ENCODE assay signal across 10 cellular contexts in the genomic region with DNA sequence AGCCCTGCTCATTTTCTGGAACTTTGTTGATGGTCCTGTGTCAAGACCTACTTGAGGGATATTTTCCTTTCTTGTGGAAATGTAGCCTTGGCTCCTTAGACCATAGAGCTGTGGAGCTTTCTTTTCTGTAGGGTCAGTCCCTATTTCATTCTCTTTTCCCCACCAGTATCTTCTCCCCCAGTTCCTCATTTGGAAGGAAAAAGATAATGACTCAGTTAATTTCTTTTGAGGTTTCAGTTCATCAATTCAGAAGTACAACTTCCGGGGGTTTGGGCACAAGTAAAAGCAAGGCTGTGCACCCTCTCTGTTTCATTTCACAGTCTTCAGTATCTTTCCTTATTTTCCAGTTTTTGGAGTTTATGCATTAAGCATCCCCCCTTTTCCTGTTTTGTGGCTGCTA.
DNase-seq lines count a peak whose midpoint lies in the region; ATAC-seq and TF ChIP-seq lines count a peak whose summit lies in the region.
"Had no signal": no experiment of that assay in that cellular context is flagged by ENCODE, and none has a peak within 500 bp of the region (broad histone marks: within the 10 kb centered on the region; RNA-seq: fewer than 3 reads in every experiment).

No MANE protein-coding gene starts in this region.

- 0 out of 2 replicates have a peak overlapping the region, but pooled peaks have one; percentile 4 for H3K4me2 ChIP-seq in DOHH2 (ENCODE audit: low read length)

- H3K27me3 ChIP-seq in DOHH2 (ENCODE audit: control insufficient read depth, low read length): peaks cover 13% of the 10 kb centered on the region; the same call in 1 of the 2 replicates

- H3K9me3 ChIP-seq in DOHH2 (ENCODE audit: control insufficient read depth, insufficient read depth, low read length): no peaks in the 10 kb centered on the region

- H3K27ac ChIP-seq in DOHH2 (ENCODE audit: low read depth, low read length): no peak overlapping the region

- ATAC-seq in GM21423 (IDR thresholded peaks at IDR 0.05; ENCODE audit: unreplicated experiment): peak; percentile 69
- no peak for ATAC-seq in HG03442 (IDR thresholded peaks at IDR 0.05; ENCODE audit: unreplicated experiment)
- ATAC-seq in HG03196 (IDR thresholded peaks at IDR 0.05; ENCODE audit: unreplicated experiment): no peak

- H3F3A ChIP-seq in DOHH2 (ENCODE audit: control insufficient read depth, insufficient read depth): no peaks in the 10 kb centered on the region

- H3K79me2 ChIP-seq in DOHH2 (ENCODE audit: control insufficient read depth, low read length): no peaks in the 10 kb centered on the region

- DNase-seq in MV-4-11 (lab: John Stamatoyannopoulos, UW) (peak; percentile 93), immature natural killer cell (peak in 1 of 3 donors; percentile 20), amygdala (lab: John Stamatoyannopoulos, UW) (no peak), NCI-H187 (lab: John Stamatoyannopoulos, UW) (no peak)
- DNase-seq: effector CD4-positive, alpha-beta T cell; GOT3 had no signal

- H3K27me3 Mint-ChIP-seq in immature natural killer cell (ENCODE audit: low read depth in 3 of 3): peaks cover 5 to 15% (median 10%) of the 10 kb centered on the region in 3 donors

- H3K4me1 ChIP-seq in DOHH2 (ENCODE audit: control insufficient read depth, low read length): peaks cover 6% of the 10 kb centered on the region

- H3K27ac Mint-ChIP-seq in immature natural killer cell: peak overlapping the region; percentile 98 to 100 (median 100)

- peak overlapping the region; percentile 92 to 100 (median 97) for H3K4me3 Mint-ChIP-seq in immature natural killer cell

- H3K4me1 Mint-ChIP-seq in immature natural killer cell: peaks cover 69 to 78% of the 10 kb centered on the region in 2 donors

- H3K9me3 Mint-ChIP-seq in immature natural killer cell: peaks cover 49 to 78% (median 65%) of the 10 kb centered on the region in 6 donors

- no peaks in the 10 kb centered on the region for H3K36me3 ChIP-seq in DOHH2 (ENCODE audit: control insufficient read depth, low read length)

- H3K36me3 Mint-ChIP-seq in immature natural killer cell: peaks cover 63 to 91% (median 66%) of the 10 kb centered on the region in 3 donors

- TF ChIP-seq CTCF in DOHH2 (IDR thresholded peaks at IDR 0.05; ENCODE audit: low read depth, low read length, poor library complexity, severe bottlenecking): no peak

- H3K4me3 ChIP-seq in DOHH2 (ENCODE audit: low read length): no peak overlapping the region

- no peaks in the 10 kb centered on the region for H4K20me1 ChIP-seq in DOHH2 (ENCODE audit: control insufficient read depth, insufficient read depth, low read depth, low read length)

- H3K9me2 ChIP-seq in DOHH2 (replicated peaks; ENCODE audit: control insufficient read depth, low read length): no peaks in the 10 kb centered on the region
